Comparison of ENCODE assay signal across 12 cellular contexts in genomic region chr18:58392336-58393000, GRCh38.
DNase-seq lines count a peak whose midpoint lies in the region; ATAC-seq and TF ChIP-seq lines count a peak whose summit lies in the region.
"Had no signal": no experiment of that assay in that cellular context is flagged by ENCODE, and none has a peak within 500 bp of the region (broad histone marks: within the 10 kb centered on the region; RNA-seq: fewer than 3 reads in every experiment).

No MANE protein-coding gene starts in this region.

- H3K27me3 Mint-ChIP-seq in T-helper 17 cell, result peaks cover 10% of the 10 kb centered on the region
- peaks cover under 1% of the 10 kb centered on the region for H3K27me3 Mint-ChIP-seq in nephron (ENCODE audit: low read depth)

- H3K9me3 ChIP-seq in T-helper 17 cell (ENCODE audit: control insufficient read depth, low read length, poor library complexity, severe bottlenecking), result no peaks in the 10 kb centered on the region
- H3K9me3 ChIP-seq: thyroid gland had no signal

- DNase-seq in AG09309 (ENCODE audit: low read depth) (peak; percentile 61), T-helper 17 cell (no peak), fibroblast of pulmonary artery (ENCODE audit: low read depth) (peak; percentile 64), UCSD-AML1 (lab: John Stamatoyannopoulos, UW; ENCODE audit: unreplicated experiment) (no peak), ecto neural progenitor cell (ENCODE audit: low spot score) (no peak)
- no peak for DNase-seq in stimulated activated CD4-positive, alpha-beta T cell treated with anti-CD3 and anti-CD28 coated beads, Interleukin-12 subunit alpha, Interleukin-12 subunit beta, amount 100 ng/mL, for 4 hours
- DNase-seq: AML-193; central memory CD4-positive, alpha-beta T cell; NCI-H1694; thyroid gland had no signal

- ATAC-seq in T-helper 17 cell (no peak), HG02610 (IDR thresholded peaks at IDR 0.05; ENCODE audit: unreplicated experiment) (no peak)

- H3K27ac Mint-ChIP-seq in T-helper 17 cell, result peak overlapping the region; percentile 27
- peak overlapping the region; percentile 82 to 89 (median 84) for H3K27ac Mint-ChIP-seq in nephron

- H3K4me3 Mint-ChIP-seq in T-helper 17 cell (no peak overlapping the region), nephron (no peak overlapping the region)

- H3K4me1 Mint-ChIP-seq in T-helper 17 cell, result peaks cover 18% of the 10 kb centered on the region
- H3K4me1 Mint-ChIP-seq in nephron, result peaks cover 86% of the 10 kb centered on the region

- H3K4me3 ChIP-seq in AG09309 (ENCODE audit: control insufficient read depth, low read depth, low read length) (no peak overlapping the region), fibroblast of pulmonary artery (replicated peaks; ENCODE audit: low read depth, low read length) (no peak overlapping the region)
- H3K4me3 ChIP-seq: thyroid gland had no signal

- no peaks in the 10 kb centered on the region for H3K36me3 Mint-ChIP-seq in T-helper 17 cell (ENCODE audit: low read depth)
- peaks cover 93% of the 10 kb centered on the region for H3K36me3 Mint-ChIP-seq in nephron (ENCODE audit: low read depth)

- H3K9me3 Mint-ChIP-seq in nephron, result no peaks in the 10 kb centered on the region

- TF ChIP-seq CTCF in AG09309 (IDR thresholded peaks at IDR 0.05; ENCODE audit: control insufficient read depth, insufficient read depth, low read depth, low read length, missing control alignments) (no peak), fibroblast of pulmonary artery (IDR thresholded peaks at IDR 0.05; ENCODE audit: low read length, missing control alignments) (no peak), nephron (IDR thresholded peaks at IDR 0.05; ENCODE audit: unreplicated experiment in 3 of 3) (no peak)

Comparison
In these comparisons a context has a peak if more than half of its experiments do, and no peak if none do; other contexts are left out.
1. DNase-seq: peak in AG09309 (single experiment) and fibroblast of pulmonary artery (single experiment); none in T-helper 17 cell (0 of 3), stimulated activated CD4-positive, alpha-beta T cell treated with anti-CD3 and anti-CD28 coated beads, Interleukin-12 subunit alpha, Interleukin-12 subunit beta, amount 100 ng/mL, for 4 hours (single experiment), UCSD-AML1 (single experiment) and ecto neural progenitor cell (single experiment).